Comparison of ENCODE assay signal across 13 cellular contexts in the genomic region with DNA sequence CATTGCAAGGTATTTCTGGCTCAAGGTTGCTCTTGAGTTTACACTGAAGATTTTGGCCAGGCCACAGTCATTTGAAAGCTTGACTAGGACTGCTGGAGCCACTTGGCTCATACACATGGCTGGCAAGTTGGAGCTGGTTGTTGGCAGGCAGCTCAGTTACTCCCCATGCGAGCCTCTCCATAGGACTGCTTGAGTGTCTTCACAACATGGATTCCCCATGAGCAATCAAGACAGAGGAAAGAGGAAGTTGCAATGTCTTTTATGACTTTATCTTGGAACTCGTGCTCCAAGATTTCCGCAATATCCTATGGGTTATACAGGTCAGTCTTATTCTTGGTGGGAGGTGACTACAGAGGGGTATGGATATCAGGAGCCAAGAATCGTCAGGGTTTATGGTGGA. TPM values are rescaled to one million over a fixed set of nuclear protein-coding genes. Genes with fewer than 3 reads are reported as not detected.
DNase-seq lines count a peak whose midpoint lies in the region; ATAC-seq and TF ChIP-seq lines count a peak whose summit lies in the region.
"Had no signal": no experiment of that assay in that cellular context is flagged by ENCODE, and none has a peak within 500 bp of the region (broad histone marks: within the 10 kb centered on the region; RNA-seq: fewer than 3 reads in every experiment).

No MANE protein-coding gene starts in this region.

- no peak overlapping the region for H3K4me3 ChIP-seq in NB4 (ENCODE audit: low read depth, low read length)
- no peak overlapping the region for H3K4me3 ChIP-seq in neuronal stem cell (ENCODE audit: low read length in 2 of 2)

- no peak overlapping the region for H2BK12ac ChIP-seq in neuronal stem cell (ENCODE audit: low read length)

- H3K14ac ChIP-seq in neuronal stem cell (ENCODE audit: low read length), result no peak overlapping the region

- H3K4me2 ChIP-seq in neuronal stem cell (ENCODE audit: insufficient read depth, low read length, poor library complexity, severe bottlenecking), result no peak overlapping the region

- H3K4me1 ChIP-seq in neuronal stem cell (ENCODE audit: control insufficient read depth in 2 of 2, insufficient read depth in 1 of 2, low read depth in 1 of 2, low read length in 2 of 2), result peaks cover 2 to 9% of the 10 kb centered on the region in 2 donors

- H3K36me3 ChIP-seq in neuronal stem cell (replicated peaks in 1 of 2; ENCODE audit: control insufficient read depth in 2 of 2, insufficient read depth in 2 of 2, low read length in 2 of 2), result peaks cover 0 to 19% of the 10 kb centered on the region in 2 donors

- TF ChIP-seq CTCF in NB4 (IDR thresholded peaks at IDR 0.05; ENCODE audit: low read depth, low read length), result no peak

- H3K9ac ChIP-seq in neuronal stem cell (ENCODE audit: low read depth, low read length, poor library complexity), result no peak overlapping the region

- TF ChIP-seq POLR2A in NB4 (IDR thresholded peaks at IDR 0.05; ENCODE audit: extremely low read depth, insufficient read length), result no peak

- peak; percentile 10 to 31 for DNase-seq in NOMO-1 (lab: John Stamatoyannopoulos, UW; ENCODE audit: unreplicated experiment in 2 of 2)
- no peak for DNase-seq in NOMO-1 treated with dmso at 0.1 percent for 144 hours (lab: John Stamatoyannopoulos, UW; ENCODE audit: unreplicated experiment)
- peak; percentile 72 for DNase-seq in NB4 (ENCODE audit: low read depth)
- DNase-seq in effector memory CD8-positive, alpha-beta T cell, result no peak
- DNase-seq in neuronal stem cell (ENCODE audit: low spot score), result no peak
- DNase-seq in EL, result no peak
- no peak for DNase-seq in inferior parietal cortex (ENCODE audit: extremely low spot score)
- DNase-seq in HuH-7.5 (ENCODE audit: low spot score), result no peak
- DNase-seq: GDM1; NCI-H1048; NK-92 treated with Interleukin-12 subunit alpha and Interleukin-12 subunit beta, amount 100 ng/mL, for 24 hours; stomach had no signal

- no peak overlapping the region for H3K18ac ChIP-seq in neuronal stem cell (ENCODE audit: low read length)

- H3K4ac ChIP-seq in neuronal stem cell (ENCODE audit: low read length), result no peak overlapping the region

- H2AK5ac ChIP-seq in neuronal stem cell (ENCODE audit: low read depth, low read length), result no peak overlapping the region

- H3K4me3 Mint-ChIP-seq in effector memory CD8-positive, alpha-beta T cell, result peak overlapping the region; percentile 19 to 90

- H2BK15ac ChIP-seq in neuronal stem cell (ENCODE audit: low read length), result no peak overlapping the region

- no peak overlapping the region for H3K27ac ChIP-seq in neuronal stem cell (replicated peaks; ENCODE audit: low read length)

- peaks cover 3 to 7% of the 10 kb centered on the region in 2 donors for H3K9me3 ChIP-seq in neuronal stem cell (replicated peaks in 1 of 2; ENCODE audit: control insufficient read depth in 2 of 2, insufficient read depth in 1 of 2, low read depth in 1 of 2, low read length in 2 of 2)
- H3K9me3 ChIP-seq: stomach had no signal

- no peak overlapping the region for H2AFZ ChIP-seq in neuronal stem cell (ENCODE audit: low read length)

- H3K79me1 ChIP-seq in neuronal stem cell (ENCODE audit: low read depth, low read length), result no peaks in the 10 kb centered on the region

- no peak overlapping the region for H4K91ac ChIP-seq in neuronal stem cell (ENCODE audit: low read depth, low read length, poor library complexity)

- no peak overlapping the region for H2BK5ac ChIP-seq in neuronal stem cell (ENCODE audit: low read length)

- H3K23ac ChIP-seq in neuronal stem cell (ENCODE audit: low read depth, low read length, poor library complexity), result no peak overlapping the region

- H3K9me3 Mint-ChIP-seq in effector memory CD8-positive, alpha-beta T cell, result no peaks in the 10 kb centered on the region

- H3K4me1 Mint-ChIP-seq in effector memory CD8-positive, alpha-beta T cell (ENCODE audit: low read depth in 2 of 2), result peaks cover 10 to 11% of the 10 kb centered on the region in 2 donors

- peak overlapping the region in 1 of 2 donors; percentile 96 for H3K27ac Mint-ChIP-seq in effector memory CD8-positive, alpha-beta T cell

- no peak for ATAC-seq in effector memory CD8-positive, alpha-beta T cell (replicated peaks)
- ATAC-seq: A549 had no signal

- peaks cover 8% of the 10 kb centered on the region for H3K36me3 Mint-ChIP-seq in effector memory CD8-positive, alpha-beta T cell (ENCODE audit: insufficient read depth)

- peak overlapping the region; percentile 53 for H4K8ac ChIP-seq in neuronal stem cell (ENCODE audit: low read depth, low read length)

- peaks cover 9 to 12% of the 10 kb centered on the region in 2 donors for H3K27me3 Mint-ChIP-seq in effector memory CD8-positive, alpha-beta T cell

- WGBS in neuronal stem cell (ENCODE audit: extremely low coverage in 2 of 2, insufficient read length in 2 of 2, insufficient replicate concordance in 1 of 2), 2 donors, result no CpG with 5 or more reads among the region's 4 CpGs

- H3K27me3 ChIP-seq in neuronal stem cell (ENCODE audit: control insufficient read depth in 3 of 3, insufficient read depth in 3 of 3, low read depth in 1 of 3, low read length in 3 of 3), result no peaks in the 10 kb centered on the region
- H3K27me3 ChIP-seq: stomach had no signal

- H2BK120ac ChIP-seq in neuronal stem cell (ENCODE audit: low read depth, low read length), result no peak overlapping the region

RNA-seq across cellular contexts. Expression of gene MANBAL, which starts 1.4 kb away (rescaled TPM):
- polyA plus RNA-seq in neuronal stem cell (2013, experiment 1 of 2), result 66.5 TPM
- 66.4 TPM for polyA plus RNA-seq in neuronal stem cell (2013, experiment 2 of 2)

RNA-seq across cellular contexts. Expression of gene GHRH, which starts 26.5 kb away (rescaled TPM):
- polyA plus RNA-seq in neuronal stem cell (2013, experiment 1 of 2), result 0.96 TPM
- 1.8 TPM for polyA plus RNA-seq in neuronal stem cell (2013, experiment 2 of 2)
- polyA plus RNA-seq: A549, stomach had no signal

RNA-seq across cellular contexts. Expression of gene SRC, which starts 57.8 kb away (rescaled TPM):
- polyA plus RNA-seq in neuronal stem cell (2013, experiment 1 of 2), result 32.2 TPM
- 33.5 TPM for polyA plus RNA-seq in neuronal stem cell (2013, experiment 2 of 2)

Comparison
In these comparisons a context has a peak if more than half of its experiments do, and no peak if none do; other contexts are left out.
1. DNase-seq: peak in NOMO-1 (2 of 2) and NB4 (single experiment); none in NOMO-1 treated with dmso at 0.1 percent for 144 hours (single experiment), effector memory CD8-positive, alpha-beta T cell (0 of 3), neuronal stem cell (single experiment), EL (single experiment), inferior parietal cortex (single experiment) and HuH-7.5 (single experiment).